11 cellular contexts compared by ENCODE assay signal in genomic region chr3:16932877-16933276, GRCh38. TPM values are rescaled to one million over a fixed set of nuclear protein-coding genes. Genes with fewer than 3 reads are reported as not detected.
DNase-seq lines count a peak whose midpoint lies in the region; ATAC-seq and TF ChIP-seq lines count a peak whose summit lies in the region.
"Had no signal": no experiment of that assay in that cellular context is flagged by ENCODE, and none has a peak within 500 bp of the region (broad histone marks: within the 10 kb centered on the region; RNA-seq: fewer than 3 reads in every experiment).

No MANE protein-coding gene starts in this region.

- no peak for TF ChIP-seq CTCF in psoas muscle (IDR thresholded peaks at IDR 0.05)
- no peak for TF ChIP-seq CTCF in lower lobe of right lung (IDR thresholded peaks at IDR 0.05)

- ATAC-seq in GM18511 (IDR thresholded peaks at IDR 0.05; ENCODE audit: unreplicated experiment) (peak; percentile 61), GM21423 (IDR thresholded peaks at IDR 0.05; ENCODE audit: unreplicated experiment) (peak; percentile 67), HG03342 (IDR thresholded peaks at IDR 0.05; ENCODE audit: unreplicated experiment) (peak; percentile 55), psoas muscle (no peak), lower lobe of right lung (no peak)
- ATAC-seq: right lobe of liver had no signal

- H3K27me3 ChIP-seq in psoas muscle (ENCODE audit: insufficient read depth in 3 of 3, low read length in 2 of 3): no peaks in the 10 kb centered on the region
- no peaks in the 10 kb centered on the region for H3K27me3 ChIP-seq in lower lobe of right lung (ENCODE audit: low read depth)
- H3K27me3 ChIP-seq: right lobe of liver had no signal

- DNase-seq in immature natural killer cell (no peak), psoas muscle (no peak), lower lobe of right lung (no peak), hippocampal formation (lab: John Stamatoyannopoulos, UW) (no peak)
- DNase-seq: aorta, foreskin melanocyte, kidney glomerular epithelial cell, right lobe of liver had no signal

- peaks cover 0 to 2% (median 0%) of the 10 kb centered on the region in 3 donors for H3K27me3 Mint-ChIP-seq in immature natural killer cell (ENCODE audit: low read depth in 3 of 3)

- 75 to 81% (median 80%) methylated on average over 7 of the region's 7 CpGs for WGBS in psoas muscle, 3 donors

- peak overlapping the region; percentile 22 to 85 (median 74) for H3K27ac Mint-ChIP-seq in immature natural killer cell

- H3K36me3 Mint-ChIP-seq in immature natural killer cell: peaks cover 0 to 7% (median 6%) of the 10 kb centered on the region in 3 donors

- H3K9me3 ChIP-seq in psoas muscle (no peaks in the 10 kb centered on the region), lower lobe of right lung (no peaks in the 10 kb centered on the region)
- H3K9me3 ChIP-seq: right lobe of liver had no signal

- H3K36me3 ChIP-seq in psoas muscle (ENCODE audit: insufficient read depth in 1 of 2, low read depth in 1 of 2): no peaks in the 10 kb centered on the region
- H3K36me3 ChIP-seq in lower lobe of right lung: no peaks in the 10 kb centered on the region
- H3K36me3 ChIP-seq: right lobe of liver had no signal

- peaks cover 99 to 100% of the 10 kb centered on the region in 2 donors for H3K4me1 Mint-ChIP-seq in immature natural killer cell

- intact Hi-C loops in psoas muscle (cut with DNase I): no loop called here
- intact Hi-C loops in lower lobe of right lung (cut with DNase I): no loop called here

- no peaks in the 10 kb centered on the region for H3K9me3 Mint-ChIP-seq in immature natural killer cell

- H3K27ac ChIP-seq in psoas muscle: no peak overlapping the region
- H3K27ac ChIP-seq in lower lobe of right lung: no peak overlapping the region
- H3K27ac ChIP-seq: right lobe of liver had no signal

- H3K4me3 ChIP-seq in psoas muscle (no peak overlapping the region), lower lobe of right lung (no peak overlapping the region)
- H3K4me3 ChIP-seq: right lobe of liver had no signal

- H3K4me1 ChIP-seq in psoas muscle (peaks cover 63% of the 10 kb centered on the region), lower lobe of right lung (peaks cover 4% of the 10 kb centered on the region)
- H3K4me1 ChIP-seq: right lobe of liver had no signal

- peak overlapping the region; percentile 54 to 73 (median 68) for H3K4me3 Mint-ChIP-seq in immature natural killer cell

RNA-seq across cellular contexts. Expression of gene PLCL2, which starts 48.1 kb away (rescaled TPM):
- polyA plus RNA-seq in immature natural killer cell (10 to 100 TPM; 56.8 to 85.5 (median 78.9) TPM), psoas muscle (10 to 100 TPM in 2 of 3 donors, 1 to 10 TPM in 1; 4.2 to 23.2 (median 14.0) TPM)
- total RNA-seq in psoas muscle (10 to 100 TPM; 16.4 to 32.7 (median 23.5) TPM), lower lobe of right lung (12.1 TPM)

Comparison
In these comparisons a context has a peak if more than half of its experiments do, and no peak if none do; other contexts are left out.
1. ATAC-seq: peak in GM18511 (single experiment), GM21423 (single experiment) and HG03342 (single experiment); none in psoas muscle (0 of 4) and lower lobe of right lung (0 of 2).